Comparison of ENCODE assay signal across 1 cellular context in the genomic region with DNA sequence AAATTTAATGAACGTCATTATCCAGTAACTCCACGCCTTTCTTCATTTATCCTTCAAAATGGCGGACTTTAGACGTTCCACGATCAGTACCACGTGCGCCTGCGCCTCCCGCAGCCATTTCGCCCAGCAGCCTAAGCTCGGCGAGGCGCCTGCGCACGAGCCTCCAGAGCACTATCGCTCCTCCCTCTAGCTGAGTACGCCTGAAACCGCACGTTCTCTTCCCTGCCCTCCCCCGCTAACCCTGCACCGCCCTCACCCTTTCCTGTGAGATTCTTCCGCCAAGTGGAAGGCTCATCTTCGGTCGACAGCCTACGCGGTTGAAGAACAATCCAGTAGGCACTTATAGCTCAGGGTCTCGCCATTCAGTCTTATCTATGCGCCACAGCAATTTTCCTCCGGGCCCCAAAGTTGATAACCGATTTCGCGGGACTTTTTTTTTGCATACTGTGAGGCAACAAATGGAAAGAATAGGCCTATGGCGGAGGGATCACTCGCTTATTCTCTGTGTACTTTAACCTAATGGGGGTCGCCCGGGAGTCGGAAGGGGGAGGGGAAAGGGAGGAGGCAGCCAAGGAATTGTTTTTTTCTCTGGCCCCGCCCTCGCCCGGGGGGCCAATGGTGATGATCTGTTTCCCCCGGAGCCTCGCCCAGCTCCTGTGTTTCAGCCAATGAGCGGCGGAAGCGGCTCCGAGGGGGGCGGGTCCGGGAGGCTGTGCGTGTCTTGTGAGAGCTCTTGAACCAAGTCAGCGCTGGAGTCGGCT.
A peak's percentile ranks its signal among the peaks of the same experiment; 100 is the strongest.
TF ChIP-seq lines count a peak whose summit lies in the region.

A gene with protein sequence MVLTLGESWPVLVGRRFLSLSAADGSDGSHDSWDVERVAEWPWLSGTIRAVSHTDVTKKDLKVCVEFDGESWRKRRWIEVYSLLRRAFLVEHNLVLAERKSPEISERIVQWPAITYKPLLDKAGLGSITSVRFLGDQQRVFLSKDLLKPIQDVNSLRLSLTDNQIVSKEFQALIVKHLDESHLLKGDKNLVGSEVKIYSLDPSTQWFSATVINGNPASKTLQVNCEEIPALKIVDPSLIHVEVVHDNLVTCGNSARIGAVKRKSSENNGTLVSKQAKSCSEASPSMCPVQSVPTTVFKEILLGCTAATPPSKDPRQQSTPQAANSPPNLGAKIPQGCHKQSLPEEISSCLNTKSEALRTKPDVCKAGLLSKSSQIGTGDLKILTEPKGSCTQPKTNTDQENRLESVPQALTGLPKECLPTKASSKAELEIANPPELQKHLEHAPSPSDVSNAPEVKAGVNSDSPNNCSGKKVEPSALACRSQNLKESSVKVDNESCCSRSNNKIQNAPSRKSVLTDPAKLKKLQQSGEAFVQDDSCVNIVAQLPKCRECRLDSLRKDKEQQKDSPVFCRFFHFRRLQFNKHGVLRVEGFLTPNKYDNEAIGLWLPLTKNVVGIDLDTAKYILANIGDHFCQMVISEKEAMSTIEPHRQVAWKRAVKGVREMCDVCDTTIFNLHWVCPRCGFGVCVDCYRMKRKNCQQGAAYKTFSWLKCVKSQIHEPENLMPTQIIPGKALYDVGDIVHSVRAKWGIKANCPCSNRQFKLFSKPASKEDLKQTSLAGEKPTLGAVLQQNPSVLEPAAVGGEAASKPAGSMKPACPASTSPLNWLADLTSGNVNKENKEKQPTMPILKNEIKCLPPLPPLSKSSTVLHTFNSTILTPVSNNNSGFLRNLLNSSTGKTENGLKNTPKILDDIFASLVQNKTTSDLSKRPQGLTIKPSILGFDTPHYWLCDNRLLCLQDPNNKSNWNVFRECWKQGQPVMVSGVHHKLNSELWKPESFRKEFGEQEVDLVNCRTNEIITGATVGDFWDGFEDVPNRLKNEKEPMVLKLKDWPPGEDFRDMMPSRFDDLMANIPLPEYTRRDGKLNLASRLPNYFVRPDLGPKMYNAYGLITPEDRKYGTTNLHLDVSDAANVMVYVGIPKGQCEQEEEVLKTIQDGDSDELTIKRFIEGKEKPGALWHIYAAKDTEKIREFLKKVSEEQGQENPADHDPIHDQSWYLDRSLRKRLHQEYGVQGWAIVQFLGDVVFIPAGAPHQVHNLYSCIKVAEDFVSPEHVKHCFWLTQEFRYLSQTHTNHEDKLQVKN (N-terminal part only) (plus strand): TSS at position 741 of the 761 bp plus-strand sequence. CDS start 677 bp downstream, outside the sequence.

TF ChIP-seq in K562, 482 proteins besides CTCF, POLR2A, EP300 and RAD21 (continued from another document and continues in another):
- TF ChIP-seq ZNF407 (IDR thresholded peaks at IDR 0.05; ENCODE audit: low read depth) (no peak), UBTF (IDR thresholded peaks at IDR 0.05; ENCODE audit: borderline replicate concordance in 1 of 2, low read depth in 2 of 2, low read length in 2 of 2) (peak in 1 of 2 experiments; percentile 43; a peak in 2 of 4 replicates), ZNF239 (CRISPR knock-in tag; IDR thresholded peaks at IDR 0.05) (no peak; the same call in 1 of the 2 replicates), STAG1 (CRISPR knock-in tag; IDR thresholded peaks at IDR 0.05; ENCODE audit: borderline replicate concordance) (no peak), CGGBP1 (CRISPR knock-in tag; IDR thresholded peaks at IDR 0.05) (0 out of 2 replicates have a peak, but pooled peaks have one; percentile 59), ZFP30 (CRISPR knock-in tag; IDR thresholded peaks at IDR 0.05; ENCODE audit: borderline replicate concordance) (no peak), MYBL2 (IDR thresholded peaks at IDR 0.05; ENCODE audit: low read depth) (peak; percentile 81), MYBL2 (CRISPR knock-in tag; IDR thresholded peaks at IDR 0.05; ENCODE audit: borderline replicate concordance) (no peak), HMGN3 (IDR thresholded peaks at IDR 0.05; ENCODE audit: borderline replicate concordance, extremely low read depth, insufficient read length, low read depth, low read length) (no peak), ZNF324 (CRISPR knock-in tag; IDR thresholded peaks at IDR 0.05) (no peak), ZNF778 (CRISPR knock-in tag; IDR thresholded peaks at IDR 0.05) (no peak), ZSCAN32 (CRISPR knock-in tag; IDR thresholded peaks at IDR 0.05) (peak; percentile 84), CBX2 (IDR thresholded peaks at IDR 0.05; ENCODE audit: insufficient read depth, low read length, poor library complexity, severe bottlenecking) (no peak), ZNF354B (CRISPR knock-in tag; IDR thresholded peaks at IDR 0.05) (no peak), ZNF253 (CRISPR knock-in tag; conservative IDR thresholded peaks at IDR 0.05) (no peak), TAL1 (IDR thresholded peaks at IDR 0.05) (peak; percentile 67), FIP1L1 (IDR thresholded peaks at IDR 0.05; ENCODE audit: low read depth, low read length, poor library complexity, severe bottlenecking) (no peak), MCM2 (IDR thresholded peaks at IDR 0.05; ENCODE audit: low read depth) (no peak), CREBBP (IDR thresholded peaks at IDR 0.05; ENCODE audit: low read depth, low read length) (no peak), E2F3 (CRISPR knock-in tag; IDR thresholded peaks at IDR 0.05) (0 out of 2 replicates have a peak, but pooled peaks have one; percentile 25), NCOA2 (IDR thresholded peaks at IDR 0.05; ENCODE audit: partially characterized antibody in 2 of 2) (no peak), KDM4B (IDR thresholded peaks at IDR 0.05; ENCODE audit: borderline replicate concordance in 2 of 2, low read depth in 1 of 2) (no peak), HNRNPUL1 (IDR thresholded peaks at IDR 0.05; ENCODE audit: low read length) (no peak), NCOA6 (IDR thresholded peaks at IDR 0.05) (peak; percentile 55), KLF13 (tag; IDR thresholded peaks at IDR 0.05; ENCODE audit: borderline replicate concordance, low read depth) (no peak), HDGF (IDR thresholded peaks at IDR 0.05) (no peak), ZC3H4 (CRISPR knock-in tag; IDR thresholded peaks at IDR 0.05; ENCODE audit: borderline replicate concordance) (no peak), RBM25 (IDR thresholded peaks at IDR 0.05; ENCODE audit: low read depth, low read length, severe bottlenecking) (no peak), THAP12 (CRISPR knock-in tag; IDR thresholded peaks at IDR 0.05) (0 out of 2 replicates have a peak, but pooled peaks have one; percentile 55), ZZZ3 (IDR thresholded peaks at IDR 0.05) (peak; percentile 81; the same call in 1 of the 2 replicates), SUPT5H (IDR thresholded peaks at IDR 0.05) (peak; percentile 83; the same call in 1 of the 2 replicates), ID3 (CRISPR knock-in tag; IDR thresholded peaks at IDR 0.05) (no peak), ID3 (tag; IDR thresholded peaks at IDR 0.05) (peak; percentile 85; the same call in 1 of the 2 replicates), ZEB2 (IDR thresholded peaks at IDR 0.05) (0 out of 2 replicates have a peak, but pooled peaks have one; percentile 65), HDAC3 (IDR thresholded peaks at IDR 0.05; ENCODE audit: borderline replicate concordance, partially characterized antibody) (peak; percentile 92), GTF2B (IDR thresholded peaks at IDR 0.05; ENCODE audit: extremely low read depth, insufficient read length) (no peak), ZNF3 (CRISPR knock-in tag; IDR thresholded peaks at IDR 0.05) (no peak), CBX5 (IDR thresholded peaks at IDR 0.05; ENCODE audit: borderline replicate concordance, low read depth) (no peak; the same call in 1 of the 2 replicates), ZNF780A (CRISPR knock-in tag; IDR thresholded peaks at IDR 0.05) (no peak), TCF7L2 (IDR thresholded peaks at IDR 0.05; ENCODE audit: low read depth, low read length) (no peak), ZNF274 (IDR thresholded peaks at IDR 0.05; ENCODE audit: borderline replicate concordance, low read depth, low read length) (no peak), GATAD2B (IDR thresholded peaks at IDR 0.05; ENCODE audit: borderline replicate concordance) (peak; percentile 91)
